In genomic region chr21:46298083-46298412, GRCh38 we compare ENCODE assay signal across 10 cellular contexts. TPM values are rescaled to one million over a fixed set of nuclear protein-coding genes. Genes with fewer than 3 reads are reported as not detected.
DNase-seq lines count a peak whose midpoint lies in the region; ATAC-seq and TF ChIP-seq lines count a peak whose summit lies in the region.
"Had no signal": no experiment of that assay in that cellular context is flagged by ENCODE, and none has a peak within 500 bp of the region (broad histone marks: within the 10 kb centered on the region; RNA-seq: fewer than 3 reads in every experiment).

No MANE protein-coding gene starts in this region.

- no peak for TF ChIP-seq POLR2A in GM18505 (IDR thresholded peaks at IDR 0.05; ENCODE audit: borderline replicate concordance, extremely low read depth, insufficient read depth, insufficient read length)

- no peaks in the 10 kb centered on the region for H3K36me3 ChIP-seq in mucosa of descending colon (ENCODE audit: low read depth)
- H3K36me3 ChIP-seq in upper lobe of right lung = no peaks in the 10 kb centered on the region

- H3K4me3 ChIP-seq in dorsolateral prefrontal cortex (peak overlapping the region in 57 of 59 donors; percentile 7 to 65 (median 47)), mucosa of descending colon (no peak overlapping the region), upper lobe of right lung (peak overlapping the region; percentile 53)

- H3K4me1 ChIP-seq in mucosa of descending colon (ENCODE audit: low read depth) = peaks cover 8% of the 10 kb centered on the region
- H3K4me1 ChIP-seq in upper lobe of right lung = peaks cover 18% of the 10 kb centered on the region

- peaks cover 0 to 10% (median 0%) of the 10 kb centered on the region in 45 donors for H3K27me3 ChIP-seq in dorsolateral prefrontal cortex
- no peaks in the 10 kb centered on the region for H3K27me3 ChIP-seq in upper lobe of right lung

- TF ChIP-seq CTCF in dorsolateral prefrontal cortex (IDR thresholded peaks at IDR 0.05 in 54 of 56, conservative IDR thresholded peaks at IDR 0.05 in 2 of 56; ENCODE audit: low read depth in 1 of 56, partially characterized antibody in 56 of 56) = no peak
- no peak for TF ChIP-seq CTCF in mucosa of descending colon (IDR thresholded peaks at IDR 0.05)
- TF ChIP-seq CTCF in upper lobe of right lung (IDR thresholded peaks at IDR 0.05) = no peak

- intact Hi-C loops in Right ventricle myocardium inferior (cut with DNase I) = no loop called here
- intact Hi-C loops in cardiac septum (cut with DNase I) = no loop called here
- intact Hi-C loops in dorsolateral prefrontal cortex (cut with DNase I) = no loop called here
- intact Hi-C loops in mucosa of descending colon (cut with DNase I, micrococcal nuclease) = no loop called here
- intact Hi-C loops in upper lobe of right lung (cut with DNase I) = no loop called here

- H3K9me3 ChIP-seq in mucosa of descending colon = no peaks in the 10 kb centered on the region
- H3K9me3 ChIP-seq in upper lobe of right lung = no peaks in the 10 kb centered on the region

- H3K27ac ChIP-seq in dorsolateral prefrontal cortex = peak overlapping the region in 5 of 59 donors; percentile 10 to 55 (median 23)
- no peak overlapping the region for H3K27ac ChIP-seq in upper lobe of right lung

- DNase-seq in Right ventricle myocardium inferior (ENCODE audit: missing footprints) (no peak), cardiac septum (ENCODE audit: low spot score) (no peak), dorsolateral prefrontal cortex (peak in 1 of 10 donors; percentile 14), mucosa of descending colon (no peak), upper lobe of right lung (no peak)
- DNase-seq: EL, Kasumi-1 had no signal

- ATAC-seq in Right ventricle myocardium inferior (peak; percentile 20), mucosa of descending colon (peak; percentile 57), upper lobe of right lung (no peak), HG02981 (IDR thresholded peaks at IDR 0.05; ENCODE audit: unreplicated experiment) (no peak), HG03521 (IDR thresholded peaks at IDR 0.05; ENCODE audit: unreplicated experiment) (no peak), GM18505 (IDR thresholded peaks at IDR 0.05; ENCODE audit: unreplicated experiment) (no peak)

RNA-seq across cellular contexts. Expression of gene YBEY, which starts 11.9 kb away (rescaled TPM):
- total RNA-seq in Right ventricle myocardium inferior (18.6 TPM), cardiac septum (14.1 TPM), dorsolateral prefrontal cortex (10 to 100 TPM in 107 of 120 experiments, 1 to 10 TPM in 13; 4.9 to 22.3 (median 13.5) TPM), mucosa of descending colon (10 to 100 TPM; 10.5 to 20.8 (median 17.1) TPM), upper lobe of right lung (14.0 TPM)

RNA-seq across cellular contexts. Expression of gene MCM3AP, which starts 12.6 kb away (rescaled TPM):
- total RNA-seq in Right ventricle myocardium inferior (56.9 TPM), cardiac septum (69.9 TPM), dorsolateral prefrontal cortex (100 to 1,000 TPM in 83 of 120 experiments, 10 to 100 TPM in 37; 83.5 to 136 (median 104) TPM), mucosa of descending colon (100 to 1,000 TPM in 1 of 3 donors, 10 to 100 TPM in 2; 90.9 to 109 (median 98.1) TPM), upper lobe of right lung (92.2 TPM)

RNA-seq across cellular contexts. Expression of gene C21orf58, which starts 25.6 kb away (rescaled TPM):
- total RNA-seq in Right ventricle myocardium inferior (1.2 TPM), cardiac septum (1.4 TPM), dorsolateral prefrontal cortex (10 to 100 TPM in 1 of 120 experiments, 1 to 10 TPM in 119; 2.4 to 11.8 (median 5.4) TPM), mucosa of descending colon (10 to 100 TPM in 1 of 3 donors, 1 to 10 TPM in 2; 5.5 to 11.9 (median 5.6) TPM), upper lobe of right lung (2.3 TPM)

RNA-seq across cellular contexts. Expression of gene PCNT, which starts 25.9 kb away (rescaled TPM):
- total RNA-seq in Right ventricle myocardium inferior (27.3 TPM), cardiac septum (21.0 TPM), dorsolateral prefrontal cortex (100 to 1,000 TPM in 14 of 120 experiments, 10 to 100 TPM in 106; 48.0 to 125 (median 79.1) TPM), mucosa of descending colon (10 to 100 TPM; 20.4 to 36.9 (median 26.1) TPM), upper lobe of right lung (29.3 TPM)

Comparison
In these comparisons a context has a peak if more than half of its experiments do, and no peak if none do; other contexts are left out.
1. ATAC-seq: peak in Right ventricle myocardium inferior (single experiment) and mucosa of descending colon (single experiment); none in upper lobe of right lung (single experiment), HG02981 (single experiment), HG03521 (single experiment) and GM18505 (single experiment).